8 cellular contexts compared by ENCODE assay signal in genomic region chr15:75577401-75578205, GRCh38. TPM values are rescaled to one million over a fixed set of nuclear protein-coding genes. Genes with fewer than 3 reads are reported as not detected.
A peak's percentile ranks its signal among the peaks of the same experiment; 100 is the strongest.
DNase-seq lines count a peak whose midpoint lies in the region; ATAC-seq and TF ChIP-seq lines count a peak whose summit lies in the region.

No MANE protein-coding gene starts in this region.

- peak overlapping the region; percentile 88 for H3K4me3 Mint-ChIP-seq in activated CD4-positive, alpha-beta T cell treated with anti-CD3 and anti-CD28 coated beads, Interleukin-2, amount 10 ng/mL, durations not matched to agents 24 days and 14 days

- H3K27ac ChIP-seq in RWPE2 (ENCODE audit: poor library complexity, severe bottlenecking) (peak overlapping the region; percentile 78), muscle layer of duodenum (ENCODE audit: low read length) (peak overlapping the region; percentile 79)
- peak overlapping the region; percentile 69 for H3K27ac ChIP-seq in effector memory CD4-positive, alpha-beta T cell (ENCODE audit: insufficient read depth, low read length, poor library complexity, severe bottlenecking)

- H3K9me3 ChIP-seq in RWPE2 (ENCODE audit: severe bottlenecking), result no peaks in the 10 kb centered on the region
- H3K9me3 ChIP-seq in effector memory CD4-positive, alpha-beta T cell (ENCODE audit: control insufficient read depth, low read length), result no peaks in the 10 kb centered on the region
- no peaks in the 10 kb centered on the region for H3K9me3 ChIP-seq in muscle layer of duodenum (ENCODE audit: control insufficient read depth in 1 of 2, low read length in 2 of 2)

- intact Hi-C loops in activated CD4-positive, alpha-beta T cell treated with anti-CD3 and anti-CD28 coated beads, Interleukin-2, amount 10 ng/mL, durations not matched to agents 24 days and 14 days (cut with micrococcal nuclease), result loop anchor here (2.0 kb wide), 1 partner anchor 47 kb away; the partner anchor contains the start of gene SNUPN

- H3K36me3 ChIP-seq in RWPE2 (ENCODE audit: low read depth), result 0 out of 2 replicates have a peak, but pooled peaks cover 9% of the 10 kb centered on the region
- H3K36me3 ChIP-seq in effector memory CD4-positive, alpha-beta T cell (ENCODE audit: control insufficient read depth, insufficient read depth, low read length), result no peaks in the 10 kb centered on the region
- H3K36me3 ChIP-seq in muscle layer of duodenum (ENCODE audit: control insufficient read depth in 1 of 2, insufficient read depth in 2 of 2, low read length in 2 of 2), result no peaks in the 10 kb centered on the region

- H3K4me1 ChIP-seq in RWPE2 (ENCODE audit: insufficient read depth, poor library complexity, severe bottlenecking), result peaks cover 20% of the 10 kb centered on the region
- H3K4me1 ChIP-seq in effector memory CD4-positive, alpha-beta T cell (ENCODE audit: control insufficient read depth, insufficient read depth, low read length, poor library complexity, severe bottlenecking), result peaks cover 13% of the 10 kb centered on the region
- H3K4me1 ChIP-seq in muscle layer of duodenum (ENCODE audit: control insufficient read depth in 1 of 2, insufficient read depth in 2 of 2, low read length in 2 of 2), result peaks cover 4 to 8% of the 10 kb centered on the region in 2 donors

- H3K27me3 ChIP-seq in RWPE2 (ENCODE audit: insufficient read depth, poor library complexity, severe bottlenecking) (no peaks in the 10 kb centered on the region), muscle layer of duodenum (ENCODE audit: low read depth, low read length) (no peaks in the 10 kb centered on the region)
- no peaks in the 10 kb centered on the region for H3K27me3 ChIP-seq in effector memory CD4-positive, alpha-beta T cell (replicated peaks; ENCODE audit: control insufficient read depth, insufficient read depth, low read length, poor library complexity, severe bottlenecking)

- no peak for TF ChIP-seq CTCF in RWPE2 (IDR thresholded peaks at IDR 0.05; ENCODE audit: poor library complexity, severe bottlenecking)

- H3K27me3 Mint-ChIP-seq in activated CD4-positive, alpha-beta T cell treated with anti-CD3 and anti-CD28 coated beads, Interleukin-2, amount 10 ng/mL, durations not matched to agents 24 days and 14 days, result no peaks in the 10 kb centered on the region

- ATAC-seq in RWPE2 (ENCODE audit: low read depth) (peak; percentile 38), GM19455 (IDR thresholded peaks at IDR 0.05; ENCODE audit: unreplicated experiment) (no peak)
- ATAC-seq in activated CD4-positive, CD25-positive, alpha-beta regulatory T cell treated with anti-CD3 and anti-CD28 coated beads, Interleukin-2, amount 50 U/mL, for 24 hours, result no peak

- no peaks in the 10 kb centered on the region for H3K9me3 Mint-ChIP-seq in activated CD4-positive, alpha-beta T cell treated with anti-CD3 and anti-CD28 coated beads, Interleukin-2, amount 10 ng/mL, durations not matched to agents 24 days and 14 days

- DNase-seq in activated CD4-positive, alpha-beta T cell treated with anti-CD3 and anti-CD28 coated beads, Interleukin-2, amount 10 ng/mL, durations not matched to agents 24 days and 14 days, result no peak
- no peak for DNase-seq in activated CD4-positive, alpha-beta T cell treated with anti-CD3 and anti-CD28 coated beads for 48 hours
- DNase-seq in RWPE2 (ENCODE audit: low spot score) (no peak), NK-92 (lab: John Stamatoyannopoulos, UW; ENCODE audit: unreplicated experiment) (no peak)
- DNase-seq in effector memory CD4-positive, alpha-beta T cell, result no peak

- peaks cover 7% of the 10 kb centered on the region for H3K36me3 Mint-ChIP-seq in activated CD4-positive, alpha-beta T cell treated with anti-CD3 and anti-CD28 coated beads, Interleukin-2, amount 10 ng/mL, durations not matched to agents 24 days and 14 days (ENCODE audit: low read depth)

- H3K4me3 ChIP-seq in RWPE2 (ENCODE audit: severe bottlenecking) (peak overlapping the region; percentile 94), muscle layer of duodenum (ENCODE audit: low read depth in 1 of 2, low read length in 2 of 2) (peak overlapping the region; percentile 92 to 95)
- peak overlapping the region; percentile 88 for H3K4me3 ChIP-seq in effector memory CD4-positive, alpha-beta T cell (ENCODE audit: insufficient read depth, low read depth, low read length, poor library complexity, severe bottlenecking)

- peak overlapping the region; percentile 92 for H3K27ac Mint-ChIP-seq in activated CD4-positive, alpha-beta T cell treated with anti-CD3 and anti-CD28 coated beads, Interleukin-2, amount 10 ng/mL, durations not matched to agents 24 days and 14 days

- H3K4me1 Mint-ChIP-seq in activated CD4-positive, alpha-beta T cell treated with anti-CD3 and anti-CD28 coated beads, Interleukin-2, amount 10 ng/mL, durations not matched to agents 24 days and 14 days, result peaks cover 25% of the 10 kb centered on the region

RNA-seq across cellular contexts. Expression of gene PTPN9, which starts 1.5 kb away (rescaled TPM):
- 21.0 and 23.6 TPM in 2 replicates for total RNA-seq in activated CD4-positive, alpha-beta T cell treated with anti-CD3 and anti-CD28 coated beads, Interleukin-2, amount 10 ng/mL, durations not matched to agents 24 days and 14 days

RNA-seq across cellular contexts. Expression of gene SNUPN, which starts 47.9 kb away (rescaled TPM):
- 33.7 and 34.5 TPM in 2 replicates for total RNA-seq in activated CD4-positive, alpha-beta T cell treated with anti-CD3 and anti-CD28 coated beads, Interleukin-2, amount 10 ng/mL, durations not matched to agents 24 days and 14 days
